Comparison of ENCODE assay signal across 1 cellular context in genomic region chr10:11162828-11163599, GRCh38.
TF ChIP-seq lines count a peak whose summit lies in the region.

No MANE protein-coding gene starts in this region.

TF ChIP-seq in HepG2, 621 proteins besides CTCF, POLR2A, EP300 and RAD21 (continued from another document):
- TF ChIP-seq GRHL1 (CRISPR knock-in tag; conservative IDR thresholded peaks at IDR 0.05), result no peak
- no peak for TF ChIP-seq NFAT5 (CRISPR knock-in tag; IDR thresholded peaks at IDR 0.05)
- TF ChIP-seq SIN3A (IDR thresholded peaks at IDR 0.05; ENCODE audit: borderline replicate concordance, low read depth, low read length), result no peak
- no peak for TF ChIP-seq MLX (CRISPR knock-in tag; IDR thresholded peaks at IDR 0.05)
- TF ChIP-seq SP5 (CRISPR knock-in tag; IDR thresholded peaks at IDR 0.05; ENCODE audit: borderline replicate concordance, low read depth), result no peak
